Comparison of ENCODE assay signal across 7 cellular contexts in genomic region chr9:127825319-127826051, GRCh38. TPM values are rescaled to one million over a fixed set of nuclear protein-coding genes. Genes with fewer than 3 reads are reported as not detected.
DNase-seq lines count a peak whose midpoint lies in the region; TF ChIP-seq lines count a peak whose summit lies in the region.
"Had no signal": no experiment of that assay in that cellular context is flagged by ENCODE, and none has a peak within 500 bp of the region (broad histone marks: within the 10 kb centered on the region; RNA-seq: fewer than 3 reads in every experiment).

No MANE protein-coding gene starts in this region.

- intact Hi-C loops in ascending aorta (cut with DNase I) = loop anchor here (5.0 kb wide), 1 partner anchor 37 kb away; no protein-coding TSS in a partner anchor

- peaks cover 54 to 72% of the 10 kb centered on the region in 2 donors for H3K36me3 ChIP-seq in ascending aorta

- H3K4me3 Mint-ChIP-seq in nephron progenitor cell = no peak overlapping the region
- no peak overlapping the region for H3K4me3 Mint-ChIP-seq in T-helper 2 cell treated with Interferon-gamma antibody and Interleukin-4, amounts not matched to agents 5 μg/mL and 100 μg/mL, for 36 hours

- TF ChIP-seq CTCF in GM12875 (IDR thresholded peaks at IDR 0.05; ENCODE audit: borderline replicate concordance, insufficient read depth, low read depth, low read length) (peak; percentile 49), ascending aorta (IDR thresholded peaks at IDR 0.05) (peak in 1 of 3 experiments; percentile 27), nephron progenitor cell (IDR thresholded peaks at IDR 0.05) (peak; percentile 56)

- peaks cover 11% of the 10 kb centered on the region for H3K27me3 Mint-ChIP-seq in nephron progenitor cell (ENCODE audit: low read depth, poor library complexity)
- no peaks in the 10 kb centered on the region for H3K27me3 Mint-ChIP-seq in T-helper 2 cell treated with Interferon-gamma antibody and Interleukin-4, amounts not matched to agents 5 μg/mL and 100 μg/mL, for 36 hours (ENCODE audit: low read depth)

- no peak overlapping the region for H3K4me3 ChIP-seq in GM12875 (ENCODE audit: low read depth, low read length)
- H3K4me3 ChIP-seq in ascending aorta = no peak overlapping the region

- no peaks in the 10 kb centered on the region for H3K9me3 Mint-ChIP-seq in nephron progenitor cell
- H3K9me3 Mint-ChIP-seq in T-helper 2 cell treated with Interferon-gamma antibody and Interleukin-4, amounts not matched to agents 5 μg/mL and 100 μg/mL, for 36 hours = no peaks in the 10 kb centered on the region

- H3K36me3 Mint-ChIP-seq in nephron progenitor cell (ENCODE audit: low read depth) = no peaks in the 10 kb centered on the region
- peaks cover 17% of the 10 kb centered on the region for H3K36me3 Mint-ChIP-seq in T-helper 2 cell treated with Interferon-gamma antibody and Interleukin-4, amounts not matched to agents 5 μg/mL and 100 μg/mL, for 36 hours (ENCODE audit: low read depth)

- peaks cover 6 to 31% of the 10 kb centered on the region in 2 donors for H3K4me1 ChIP-seq in ascending aorta

- H3K27ac Mint-ChIP-seq in nephron progenitor cell = no peak overlapping the region
- no peak overlapping the region for H3K27ac Mint-ChIP-seq in T-helper 2 cell treated with Interferon-gamma antibody and Interleukin-4, amounts not matched to agents 5 μg/mL and 100 μg/mL, for 36 hours

- H3K27ac ChIP-seq in ascending aorta = peak overlapping the region; percentile 89 to 95

- no peaks in the 10 kb centered on the region for H3K27me3 ChIP-seq in ascending aorta

- no peaks in the 10 kb centered on the region for H3K9me3 ChIP-seq in ascending aorta

- no peak for DNase-seq in ascending aorta (ENCODE audit: low spot score in 2 of 2)
- DNase-seq in nephron progenitor cell = peak; percentile 92
- DNase-seq in amniotic stem cell (lab: John Stamatoyannopoulos, UW) = no peak
- DNase-seq in HCEC 1CT = no peak
- no peak for DNase-seq in T-helper 2 cell treated with Interferon-gamma antibody and Interleukin-4, amounts not matched to agents 5 μg/mL and 100 μg/mL, for 36 hours (ENCODE audit: low spot score)

- H3K4me1 Mint-ChIP-seq in nephron progenitor cell = peaks cover 51% of the 10 kb centered on the region
- H3K4me1 Mint-ChIP-seq in T-helper 2 cell treated with Interferon-gamma antibody and Interleukin-4, amounts not matched to agents 5 μg/mL and 100 μg/mL, for 36 hours (ENCODE audit: low read depth) = no peaks in the 10 kb centered on the region

RNA-seq across cellular contexts. Expression of gene FPGS, which starts 22.8 kb away (rescaled TPM):
- 286 TPM for total RNA-seq in ascending aorta

RNA-seq across cellular contexts. Expression of gene ENG, which starts 29.0 kb away (rescaled TPM):
- 675 TPM for total RNA-seq in ascending aorta

RNA-seq across cellular contexts. Expression of gene CDK9, which starts 39.7 kb away (rescaled TPM):
- 470 TPM for total RNA-seq in ascending aorta

RNA-seq across cellular contexts. Expression of gene SH2D3C, which starts 47.0 kb away (rescaled TPM):
- 49.5 TPM for total RNA-seq in ascending aorta
- total RNA-seq: fibroblast of lung had no signal

RNA-seq across cellular contexts. Expression of gene AK1, which starts 52.0 kb away (rescaled TPM):
- 64.5 TPM for total RNA-seq in ascending aorta
